ENCODE assay signal across 17 cellular contexts in the genomic region with DNA sequence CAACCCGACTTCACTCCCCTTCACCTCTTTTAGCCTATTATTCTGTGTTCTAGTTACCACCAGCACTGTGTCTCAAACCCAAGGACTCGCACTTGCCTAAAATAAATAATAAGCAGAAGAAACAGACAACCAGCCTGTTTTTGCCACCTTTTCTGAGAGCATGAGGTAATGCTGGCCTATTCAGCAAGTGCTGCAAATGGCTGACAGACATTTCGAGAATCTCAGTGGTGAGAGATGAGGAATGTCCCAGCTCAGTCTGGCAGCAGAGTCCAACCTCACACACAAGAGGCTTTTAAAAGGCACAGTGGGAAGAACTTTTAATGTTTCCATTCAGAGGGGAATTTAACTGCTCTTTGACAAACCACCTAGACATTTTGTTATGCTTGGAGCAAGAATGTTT.
DNase-seq lines count a peak whose midpoint lies in the region; ATAC-seq and TF ChIP-seq lines count a peak whose summit lies in the region.
"Had no signal": no experiment of that assay in that cellular context is flagged by ENCODE, and none has a peak within 500 bp of the region (broad histone marks: within the 10 kb centered on the region; RNA-seq: fewer than 3 reads in every experiment).

No MANE protein-coding gene starts in this region.

- H4K20me1 ChIP-seq in HCT116 (ENCODE audit: insufficient read depth) (no peaks in the 10 kb centered on the region), PC-3 (ENCODE audit: low read length) (no peaks in the 10 kb centered on the region)
- H4K20me1 ChIP-seq: BLaER1 treated with 17β-estradiol and CSF1 and Interleukin-3, amounts not matched to agents 10 nM and 100 nM had no signal

- H3K27me3 ChIP-seq in HCT116 (ENCODE audit: insufficient read depth, low read length) (no peaks in the 10 kb centered on the region), HUES64 (ENCODE audit: insufficient read depth, low read length) (no peaks in the 10 kb centered on the region), PC-3 (ENCODE audit: low read length) (peaks cover 4% of the 10 kb centered on the region; the same call in 1 of the 2 replicates), ascending aorta (no peaks in the 10 kb centered on the region)
- H3K27me3 ChIP-seq: BLaER1 treated with 17β-estradiol and CSF1 and Interleukin-3, amounts not matched to agents 10 nM and 100 nM; Peyer's patch had no signal

- RAD21 ChIA-PET in HCT116 (lab: Charles Lee; ENCODE audit: low non-redundant PET in 1 of 2, low total read pairs in 2 of 2, uncharacterized antibody in 2 of 2, unreplicated experiment in 2 of 2), result no interaction called here

- CTCF ChIA-PET in HCT116 (lab: Charles Lee), result no interaction called here
- CTCF ChIA-PET in PC-3 (lab: Charles Lee), result no interaction called here

- TF ChIP-seq POLR2A in HCT116 (IDR thresholded peaks at IDR 0.05; ENCODE audit: borderline replicate concordance, extremely low read depth, insufficient read depth, insufficient read length), result no peak

- H3K4me1 ChIP-seq in HCT116 (ENCODE audit: control insufficient read depth in 1 of 2, insufficient read depth in 2 of 2, low read length in 2 of 2), result no peaks in the 10 kb centered on the region
- H3K4me1 ChIP-seq in HUES64 (ENCODE audit: insufficient read depth, low read length), result peaks cover 19% of the 10 kb centered on the region
- no peaks in the 10 kb centered on the region for H3K4me1 ChIP-seq in PC-3 (ENCODE audit: insufficient read depth, low read length)
- H3K4me1 ChIP-seq in ascending aorta, result no peaks in the 10 kb centered on the region
- H3K4me1 ChIP-seq: BLaER1 treated with 17β-estradiol and CSF1 and Interleukin-3, amounts not matched to agents 10 nM and 100 nM; HAP-1; Peyer's patch had no signal

- TF ChIP-seq CTCF in HCT116 (IDR thresholded peaks at IDR 0.05 in 2 of 3, conservative IDR thresholded peaks at IDR 0.05 in 1 of 3; ENCODE audit: borderline replicate concordance in 1 of 3, insufficient read depth in 1 of 3, low read depth in 2 of 3, low read length in 2 of 3), result no peak
- no peak for TF ChIP-seq CTCF in PC-3 (conservative IDR thresholded peaks at IDR 0.05; ENCODE audit: low read depth, low read length)
- no peak for TF ChIP-seq CTCF in ascending aorta (IDR thresholded peaks at IDR 0.05)

- POLR2A ChIA-PET in HCT116 (lab: Charles Lee), result no interaction called here
- POLR2A ChIA-PET in PC-3 (lab: Charles Lee; ENCODE audit: unreplicated experiment), result no interaction called here

- H3K79me2 ChIP-seq in HCT116 (ENCODE audit: insufficient read depth, low read length) (no peaks in the 10 kb centered on the region), PC-3 (ENCODE audit: low read length) (no peaks in the 10 kb centered on the region)

- H3K4me3 ChIP-seq in HCT116 (replicated peaks in 1 of 2; ENCODE audit: low read depth in 1 of 2, low read length in 2 of 2) (no peak overlapping the region), HUES64 (ENCODE audit: low read length) (no peak overlapping the region), PC-3 (ENCODE audit: low read length) (no peak overlapping the region), ascending aorta (no peak overlapping the region)
- H3K4me3 ChIP-seq: BLaER1 treated with 17β-estradiol and CSF1 and Interleukin-3, amounts not matched to agents 10 nM and 100 nM; HAP-1; Peyer's patch had no signal

- H2AFZ ChIP-seq in HCT116 (ENCODE audit: low read depth, low read length, poor library complexity, severe bottlenecking) (peak overlapping the region; percentile 4), PC-3 (ENCODE audit: low read length) (no peak overlapping the region)

- no peak overlapping the region for H3K4me2 ChIP-seq in HCT116 (ENCODE audit: low read length)
- H3K4me2 ChIP-seq in PC-3 (ENCODE audit: low read length), result no peak overlapping the region
- H3K4me2 ChIP-seq: BLaER1 treated with 17β-estradiol and CSF1 and Interleukin-3, amounts not matched to agents 10 nM and 100 nM had no signal

- H3K9ac ChIP-seq in HCT116 (ENCODE audit: low read length) (no peak overlapping the region), HUES64 (ENCODE audit: low read depth, low read length) (peak overlapping the region; percentile 18; the same call in 1 of the 2 replicates), PC-3 (ENCODE audit: low read length) (no peak overlapping the region)
- H3K9ac ChIP-seq: BLaER1 treated with 17β-estradiol and CSF1 and Interleukin-3, amounts not matched to agents 10 nM and 100 nM had no signal

- TF ChIP-seq RAD21 in HCT116 (IDR thresholded peaks at IDR 0.05; ENCODE audit: low read depth), result no peak

- no TSS peak for BruUV-seq in HCT116 (replicated peaks; lab: Mats Ljungman, UMichigan)
- no TSS peak for BruUV-seq in PC-3 (replicated peaks; lab: Mats Ljungman, UMichigan)

- DNase-seq in HCT116 (ENCODE audit: low read depth, low spot score) (no peak), iris pigment epithelial cell (ENCODE audit: low read depth) (peak; percentile 1), PC-3 (no peak), ascending aorta (ENCODE audit: low spot score in 2 of 2) (no peak)
- DNase-seq in stimulated activated CD8-positive, alpha-beta memory T cell treated with anti-CD3 and anti-CD28 coated beads, Interleukin-4, amount 100 ng/mL, for 48 hours, result no peak
- DNase-seq in stimulated activated CD4-positive, alpha-beta T cell treated with anti-CD3 and anti-CD28 coated beads, Interleukin-2, amount 100 ng/mL, for 24 hours, result no peak
- DNase-seq: activated CD4-positive, alpha-beta memory T cell treated with anti-CD3 and anti-CD28 coated beads, Interleukin-2, amount 10 ng/mL, durations not matched to agents 7 days and 5 days; activated effector memory CD4-positive, alpha-beta T cell treated with anti-CD3 and anti-CD28 coated beads, Interleukin-2, amount 50 U/mL, for 16 hours; erythroblast; NCI-H226; Peyer's patch; stimulated activated naive CD8-positive, alpha-beta T cell treated with anti-CD3 and anti-CD28 coated beads, Interleukin-15, amount 100 ng/mL, for 72 hours; T-helper 2 cell had no signal

- no peak overlapping the region for H3K27ac ChIP-seq in HCT116 (ENCODE audit: low read depth, low read length)
- H3K27ac ChIP-seq in HUES64 (ENCODE audit: low read depth, low read length), result no peak overlapping the region
- no peak overlapping the region for H3K27ac ChIP-seq in PC-3 (ENCODE audit: low read length)
- no peak overlapping the region for H3K27ac ChIP-seq in ascending aorta
- H3K27ac ChIP-seq: BLaER1 treated with 17β-estradiol and CSF1 and Interleukin-3, amounts not matched to agents 10 nM and 100 nM; Peyer's patch had no signal

- intact Hi-C loops in HCT116 (cut with micrococcal nuclease) (no loop called here), PC-3 (cut with micrococcal nuclease) (no loop called here), ascending aorta (cut with DNase I) (no loop called here)

- no peaks in the 10 kb centered on the region for H3K9me2 ChIP-seq in HCT116 (ENCODE audit: insufficient read depth)
- H3K9me2 ChIP-seq in PC-3 (replicated peaks; ENCODE audit: low read length), result no peaks in the 10 kb centered on the region

- H3K36me3 ChIP-seq in HCT116 (ENCODE audit: control insufficient read depth in 1 of 2, insufficient read depth in 2 of 2, low read length in 2 of 2), result no peaks in the 10 kb centered on the region
- no peaks in the 10 kb centered on the region for H3K36me3 ChIP-seq in HUES64 (ENCODE audit: insufficient read depth, low read length)
- no peaks in the 10 kb centered on the region for H3K36me3 ChIP-seq in PC-3 (ENCODE audit: low read depth, low read length)
- no peaks in the 10 kb centered on the region for H3K36me3 ChIP-seq in ascending aorta
- H3K36me3 ChIP-seq: BLaER1 treated with 17β-estradiol and CSF1 and Interleukin-3, amounts not matched to agents 10 nM and 100 nM; HAP-1; Peyer's patch had no signal

- H3K9me3 ChIP-seq in HCT116 (ENCODE audit: control insufficient read depth in 1 of 2, insufficient read depth in 1 of 2, low read depth in 1 of 2, low read length in 2 of 2) (no peaks in the 10 kb centered on the region), HUES64 (ENCODE audit: insufficient read depth, low read depth, low read length) (no peaks in the 10 kb centered on the region), PC-3 (ENCODE audit: low read length) (no peaks in the 10 kb centered on the region), ascending aorta (no peaks in the 10 kb centered on the region)
- H3K9me3 ChIP-seq: HAP-1, Peyer's patch had no signal

- H3F3A ChIP-seq in PC-3 (ENCODE audit: low read length, unreplicated experiment), result no peaks in the 10 kb centered on the region

- 75% methylated on average over 3 of the region's 3 CpGs for WGBS in HUES64

- peak; percentile 69 for ATAC-seq in GM18502 (IDR thresholded peaks at IDR 0.05; ENCODE audit: poor library complexity, unreplicated experiment)
- ATAC-seq in HCT116, result no peak
- ATAC-seq in PC-3, result no peak
- ATAC-seq: stimulated activated naive CD8-positive, alpha-beta T cell treated with anti-CD3 and anti-CD28 coated beads, Interleukin-15, amount 100 ng/mL, for 72 hours had no signal

TF ChIP-seq in HCT116, 20 proteins besides CTCF, POLR2A, EP300 and RAD21 (continues in another document):
- TF ChIP-seq, protein P1, sequence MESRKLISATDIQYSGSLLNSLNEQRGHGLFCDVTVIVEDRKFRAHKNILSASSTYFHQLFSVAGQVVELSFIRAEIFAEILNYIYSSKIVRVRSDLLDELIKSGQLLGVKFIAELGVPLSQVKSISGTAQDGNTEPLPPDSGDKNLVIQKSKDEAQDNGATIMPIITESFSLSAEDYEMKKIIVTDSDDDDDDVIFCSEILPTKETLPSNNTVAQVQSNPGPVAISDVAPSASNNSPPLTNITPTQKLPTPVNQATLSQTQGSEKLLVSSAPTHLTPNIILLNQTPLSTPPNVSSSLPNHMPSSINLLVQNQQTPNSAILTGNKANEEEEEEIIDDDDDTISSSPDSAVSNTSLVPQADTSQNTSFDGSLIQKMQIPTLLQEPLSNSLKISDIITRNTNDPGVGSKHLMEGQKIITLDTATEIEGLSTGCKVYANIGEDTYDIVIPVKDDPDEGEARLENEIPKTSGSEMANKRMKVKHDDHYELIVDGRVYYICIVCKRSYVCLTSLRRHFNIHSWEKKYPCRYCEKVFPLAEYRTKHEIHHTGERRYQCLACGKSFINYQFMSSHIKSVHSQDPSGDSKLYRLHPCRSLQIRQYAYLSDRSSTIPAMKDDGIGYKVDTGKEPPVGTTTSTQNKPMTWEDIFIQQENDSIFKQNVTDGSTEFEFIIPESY (IDR thresholded peaks at IDR 0.05; ENCODE audit: extremely low read depth, insufficient replicate concordance, low read length), result no peak
- TF ChIP-seq JUND (IDR thresholded peaks at IDR 0.05) (no peak), EZH2 (IDR thresholded peaks at IDR 0.05) (no peak), YY1 (IDR thresholded peaks at IDR 0.05; ENCODE audit: extremely low read depth, insufficient replicate concordance, low read depth, low read length) (no peak), TCF7L2 (IDR thresholded peaks at IDR 0.05; ENCODE audit: borderline replicate concordance, extremely low read depth, insufficient read depth, insufficient read length) (no peak), EGR1 (IDR thresholded peaks at IDR 0.05; ENCODE audit: low read depth) (no peak), ZFX (IDR thresholded peaks at IDR 0.05) (no peak), ELF1 (IDR thresholded peaks at IDR 0.05; ENCODE audit: borderline replicate concordance, low read depth) (no peak)
- TF ChIP-seq, protein P2, sequence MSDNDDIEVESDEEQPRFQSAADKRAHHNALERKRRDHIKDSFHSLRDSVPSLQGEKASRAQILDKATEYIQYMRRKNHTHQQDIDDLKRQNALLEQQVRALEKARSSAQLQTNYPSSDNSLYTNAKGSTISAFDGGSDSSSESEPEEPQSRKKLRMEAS (IDR thresholded peaks at IDR 0.05), result no peak
